In genomic region chr18:70291295-70291574, GRCh38 we compare ENCODE assay signal across 14 cellular contexts. TPM values are rescaled to one million over a fixed set of nuclear protein-coding genes. Genes with fewer than 3 reads are reported as not detected.
DNase-seq lines count a peak whose midpoint lies in the region; ATAC-seq, FAIRE-seq and TF ChIP-seq lines count a peak whose summit lies in the region.
"Had no signal": no experiment of that assay in that cellular context is flagged by ENCODE, and none has a peak within 500 bp of the region (broad histone marks: within the 10 kb centered on the region; RNA-seq: fewer than 3 reads in every experiment).

No MANE protein-coding gene starts in this region.

- H3K27ac Mint-ChIP-seq in Caco-2 (ENCODE audit: unreplicated experiment) (no peak overlapping the region), astrocyte (ENCODE audit: unreplicated experiment) (no peak overlapping the region)
- H3K27ac Mint-ChIP-seq: stimulated activated memory B cell treated with anti-CD40 and anti-IgM and Interleukin-4, amounts not matched to agents 10 μg/mL and 1 μg/mL and 100 μg/mL, for 72 hours; T-helper 17 cell had no signal

- H3K27me3 Mint-ChIP-seq in Caco-2 (ENCODE audit: insufficient read depth, unreplicated experiment) (no peaks in the 10 kb centered on the region), astrocyte (ENCODE audit: low read depth, unreplicated experiment) (no peaks in the 10 kb centered on the region)

- H3K4me1 ChIP-seq in ACC112 (ENCODE audit: control insufficient read depth, insufficient read depth, low read length, unreplicated experiment) (peaks cover 56% of the 10 kb centered on the region), Caco-2 (peaks cover 5% of the 10 kb centered on the region; the same call in 1 of the 2 replicates), astrocyte (ENCODE audit: insufficient read depth, low read length) (peaks cover 20% of the 10 kb centered on the region), mesenchymal stem cell (ENCODE audit: control insufficient read depth, insufficient read depth, low read depth, low read length) (peaks cover 8% of the 10 kb centered on the region), upper lobe of right lung (peaks cover 42% of the 10 kb centered on the region)

- BruUV-seq in Caco-2 (replicated peaks; lab: Mats Ljungman, UMichigan): no TSS peak

- no peak overlapping the region for H3K27ac ChIP-seq in ACC112 (ENCODE audit: low read depth, low read length)
- no peak overlapping the region for H3K27ac ChIP-seq in astrocyte (ENCODE audit: low read depth, low read length)
- H3K27ac ChIP-seq in mesenchymal stem cell (ENCODE audit: low read length, poor library complexity, severe bottlenecking): no peak overlapping the region
- H3K27ac ChIP-seq in upper lobe of right lung: no peak overlapping the region
- H3K27ac ChIP-seq: neutrophil had no signal

- TF ChIP-seq CTCF in Caco-2 (IDR thresholded peaks at IDR 0.05; ENCODE audit: insufficient read depth in 1 of 2, low read depth in 1 of 2, low read length in 1 of 2, severe bottlenecking in 1 of 2, unreplicated experiment in 1 of 2): no peak
- no peak for TF ChIP-seq CTCF in astrocyte (IDR thresholded peaks at IDR 0.05; ENCODE audit: insufficient read depth, low read depth, low read length)
- no peak for TF ChIP-seq CTCF in upper lobe of right lung (IDR thresholded peaks at IDR 0.05)

- H3K9ac ChIP-seq in astrocyte (ENCODE audit: low read length) (peak overlapping the region; percentile 93), mesenchymal stem cell (ENCODE audit: low read length) (peak overlapping the region; percentile 93)

- H3K4me1 Mint-ChIP-seq in Caco-2 (ENCODE audit: low read depth, unreplicated experiment) (peaks cover 12% of the 10 kb centered on the region), astrocyte (ENCODE audit: low read depth, unreplicated experiment) (peaks cover 40% of the 10 kb centered on the region)
- H3K4me1 Mint-ChIP-seq: T-helper 17 cell had no signal

- H3K4ac ChIP-seq in mesenchymal stem cell (ENCODE audit: low read depth in 1 of 2, low read length in 2 of 2): no peak overlapping the region

- no peak overlapping the region for H2BK120ac ChIP-seq in mesenchymal stem cell (ENCODE audit: low read depth, low read length)

- H3K36me3 Mint-ChIP-seq in Caco-2 (ENCODE audit: insufficient read depth, unreplicated experiment) (no peaks in the 10 kb centered on the region), astrocyte (ENCODE audit: low read depth, unreplicated experiment) (peaks cover 3% of the 10 kb centered on the region)
- H3K36me3 Mint-ChIP-seq: stimulated activated memory B cell treated with anti-CD40 and anti-IgM and Interleukin-4, amounts not matched to agents 10 μg/mL and 1 μg/mL and 100 μg/mL, for 72 hours had no signal

- POLR2A ChIA-PET in Caco-2 (lab: Charles Lee): no interaction called here

- H4K8ac ChIP-seq in mesenchymal stem cell (ENCODE audit: low read length): no peak overlapping the region

- no peak overlapping the region for H3K14ac ChIP-seq in mesenchymal stem cell (ENCODE audit: low read length in 2 of 2)

- H3K4me3 Mint-ChIP-seq in Caco-2 (ENCODE audit: unreplicated experiment): peak overlapping the region; percentile 70
- peak overlapping the region; percentile 100 for H3K4me3 Mint-ChIP-seq in astrocyte (ENCODE audit: unreplicated experiment)
- H3K4me3 Mint-ChIP-seq: stimulated activated memory B cell treated with anti-CD40 and anti-IgM and Interleukin-4, amounts not matched to agents 10 μg/mL and 1 μg/mL and 100 μg/mL, for 72 hours; T-helper 17 cell had no signal

- no peak overlapping the region for H2BK15ac ChIP-seq in mesenchymal stem cell (ENCODE audit: low read depth, poor library complexity, severe bottlenecking)

- DNase-seq in Caco-2 (no peak), astrocyte (ENCODE audit: low read depth) (no peak), mesenchymal stem cell (no peak), OCI-M2 (lab: John Stamatoyannopoulos, UW; ENCODE audit: unreplicated experiment) (no peak), upper lobe of right lung (no peak), NCI-H1417 treated with DMSO at 0.1 percent for 48 hours (lab: John Stamatoyannopoulos, UW) (no peak)
- DNase-seq: COR-L47, NCI-H187 treated with DMSO at 0.1 percent for 48 hours, T-helper 17 cell had no signal

- whole genome bisulfite sequencing in mesenchymal stem cell: 93% methylated on average over 1 of the region's 2 CpGs

- intact Hi-C loops in Caco-2 (cut with micrococcal nuclease; ENCODE audit: unreplicated experiment): loop anchor here (5.0 kb wide), 2 partner anchors 86 to 141 kb away; no protein-coding TSS in a partner anchor
- intact Hi-C loops in upper lobe of right lung (cut with DNase I): no loop called here

- H4K91ac ChIP-seq in mesenchymal stem cell (ENCODE audit: low read length): no peak overlapping the region

- H3K79me2 ChIP-seq in ACC112 (ENCODE audit: control insufficient read depth, insufficient read depth, low read length, unreplicated experiment) (peaks cover 72% of the 10 kb centered on the region), astrocyte (ENCODE audit: insufficient read depth, low read length) (peaks cover 67% of the 10 kb centered on the region)

- peaks cover 61% of the 10 kb centered on the region for H4K20me1 ChIP-seq in astrocyte (ENCODE audit: insufficient read depth, low read length)

- H3K36me3 ChIP-seq in ACC112 (ENCODE audit: insufficient read depth, low read length) (no peaks in the 10 kb centered on the region; the same call in 1 of the 2 replicates), Caco-2 (ENCODE audit: control insufficient read depth, insufficient read depth, low read length) (no peaks in the 10 kb centered on the region), astrocyte (ENCODE audit: insufficient read depth, low read length) (no peaks in the 10 kb centered on the region), mesenchymal stem cell (ENCODE audit: control insufficient read depth in 1 of 2, insufficient read depth in 2 of 2, low read depth in 1 of 2, low read length in 2 of 2) (peaks cover 0 to 9% of the 10 kb centered on the region in 2 experiments), upper lobe of right lung (no peaks in the 10 kb centered on the region)
- H3K36me3 ChIP-seq: neutrophil had no signal

- H2AK5ac ChIP-seq in mesenchymal stem cell (ENCODE audit: low read length, severe bottlenecking): no peak overlapping the region

- H2BK5ac ChIP-seq in mesenchymal stem cell (ENCODE audit: low read depth, low read length, poor library complexity, severe bottlenecking): no peak overlapping the region

- H2AFZ ChIP-seq in ACC112 (ENCODE audit: low read length, unreplicated experiment) (no peak overlapping the region), astrocyte (ENCODE audit: low read depth, low read length) (no peak overlapping the region), mesenchymal stem cell (ENCODE audit: low read depth, low read length) (no peak overlapping the region)

- H2BK12ac ChIP-seq in mesenchymal stem cell (ENCODE audit: low read length in 2 of 2): no peak overlapping the region

- H3K27me3 ChIP-seq in ACC112 (ENCODE audit: insufficient read depth, low read length) (no peaks in the 10 kb centered on the region), Caco-2 (replicated peaks; ENCODE audit: control insufficient read depth, insufficient read depth, low read length) (no peaks in the 10 kb centered on the region), astrocyte (ENCODE audit: insufficient read depth, low read length) (no peaks in the 10 kb centered on the region), mesenchymal stem cell (ENCODE audit: control insufficient read depth in 1 of 2, insufficient read depth in 1 of 2, low read length in 2 of 2) (no peaks in the 10 kb centered on the region), upper lobe of right lung (no peaks in the 10 kb centered on the region)

- H3K18ac ChIP-seq in mesenchymal stem cell (ENCODE audit: low read depth in 1 of 2, low read length in 2 of 2): no peak overlapping the region

- H3K4me2 ChIP-seq in astrocyte (ENCODE audit: low read length): peak overlapping the region; percentile 87
- H3K4me2 ChIP-seq in mesenchymal stem cell (ENCODE audit: low read length, poor library complexity, severe bottlenecking): no peak overlapping the region

- H3K9me3 ChIP-seq in Caco-2: no peaks in the 10 kb centered on the region
- H3K9me3 ChIP-seq in astrocyte (ENCODE audit: insufficient read depth, low read depth, low read length): no peaks in the 10 kb centered on the region
- H3K9me3 ChIP-seq in mesenchymal stem cell (ENCODE audit: control insufficient read depth, low read length): no peaks in the 10 kb centered on the region
- H3K9me3 ChIP-seq in upper lobe of right lung: no peaks in the 10 kb centered on the region
- H3K9me3 ChIP-seq: HAP-1, neutrophil had no signal

- CTCF ChIA-PET in Caco-2 (lab: Charles Lee): interaction anchor here (1.1 kb wide), 1 partner anchor 142 kb away, joined by 3 read pairs; no protein-coding TSS in a partner anchor

- H3K4me3 ChIP-seq in ACC112 (ENCODE audit: low read depth, low read length): peak overlapping the region; percentile 94
- H3K4me3 ChIP-seq in Caco-2 (ENCODE audit: low read depth, low read length): no peak overlapping the region
- H3K4me3 ChIP-seq in astrocyte (ENCODE audit: insufficient read depth, low read depth, low read length): no peak overlapping the region
- H3K4me3 ChIP-seq in mesenchymal stem cell (ENCODE audit: insufficient read depth in 1 of 2, low read depth in 1 of 2, low read length in 2 of 2): peak overlapping the region in 1 of 2 experiments; percentile 89
- no peak overlapping the region for H3K4me3 ChIP-seq in upper lobe of right lung

- FAIRE-seq in astrocyte (lab: Jason Lieb, UNC): no peak

- no peak for ATAC-seq in GM19023 (IDR thresholded peaks at IDR 0.05; ENCODE audit: unreplicated experiment)
- no peak for ATAC-seq in upper lobe of right lung
- ATAC-seq: stimulated activated memory B cell treated with anti-CD40 and anti-IgM and Interleukin-4, amounts not matched to agents 10 μg/mL and 1 μg/mL and 100 μg/mL, for 72 hours; T-helper 17 cell had no signal

- H3K23ac ChIP-seq in mesenchymal stem cell (ENCODE audit: low read length in 2 of 2): no peak overlapping the region

- H3K9me3 Mint-ChIP-seq in Caco-2 (ENCODE audit: unreplicated experiment) (no peaks in the 10 kb centered on the region), astrocyte (ENCODE audit: unreplicated experiment) (no peaks in the 10 kb centered on the region)
- H3K9me3 Mint-ChIP-seq: stimulated activated memory B cell treated with anti-CD40 and anti-IgM and Interleukin-4, amounts not matched to agents 10 μg/mL and 1 μg/mL and 100 μg/mL, for 72 hours had no signal

- no peaks in the 10 kb centered on the region for H3K79me1 ChIP-seq in mesenchymal stem cell (replicated peaks; ENCODE audit: low read length, poor library complexity, severe bottlenecking)

RNA-seq across cellular contexts. Expression of gene SOCS6, which starts 2.4 kb away (rescaled TPM):
- total RNA-seq in Caco-2 (2022) (19.0 and 23.2 TPM in 2 replicates), astrocyte (20.5 and 24.1 TPM in 2 replicates), upper lobe of right lung (20.9 TPM)
- polyA plus RNA-seq in mesenchymal stem cell (2013, experiment 1 of 2): 14.7 TPM
- polyA plus RNA-seq in mesenchymal stem cell (2013, experiment 2 of 2): 13.9 TPM
